In genomic region chr20:53269380-53269779, GRCh38 we compare ENCODE assay signal across 7 cellular contexts.
"Had no signal": no experiment of that assay in that cellular context is flagged by ENCODE, and none has a peak within 500 bp of the region (broad histone marks: within the 10 kb centered on the region; RNA-seq: fewer than 3 reads in every experiment).

No MANE protein-coding gene starts in this region.

- H3K4me2 ChIP-seq: KMS-11 had no signal

- FAIRE-seq: K562 had no signal

- ATAC-seq: K562 had no signal

- H3K4me3 Mint-ChIP-seq: IgD-negative memory B cell had no signal

- H3K27ac ChIP-seq: HL-60, KMS-11 had no signal

- H3K4me3 ChIP-seq: K562 had no signal

- H3K9ac ChIP-seq: KMS-11 had no signal

- DNase-seq: IMR-90, KBM-7, KG1 had no signal
